32 cellular contexts compared by ENCODE assay signal in the genomic region with DNA sequence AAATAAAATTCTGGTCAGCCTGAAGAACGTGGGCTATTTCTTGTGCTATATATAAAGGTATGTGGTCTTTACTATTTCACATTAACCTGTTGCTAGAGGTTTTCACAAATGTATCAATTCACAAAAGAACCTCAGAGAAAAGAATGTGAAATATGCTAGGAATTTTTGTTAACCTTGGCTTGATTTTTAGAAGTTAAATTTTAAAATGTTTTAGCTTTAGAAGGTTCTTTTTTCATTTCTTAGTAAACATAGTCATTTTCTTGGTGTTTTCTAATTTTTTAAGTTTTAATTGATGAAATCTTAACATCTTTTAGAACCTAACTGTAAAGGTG.
DNase-seq lines count a peak whose midpoint lies in the region; ATAC-seq and TF ChIP-seq lines count a peak whose summit lies in the region.
"Had no signal": no experiment of that assay in that cellular context is flagged by ENCODE, and none has a peak within 500 bp of the region (broad histone marks: within the 10 kb centered on the region; RNA-seq: fewer than 3 reads in every experiment).

No MANE protein-coding gene starts in this region.

- H3K9ac ChIP-seq in adipocyte (ENCODE audit: low read length) (peak overlapping the region; percentile 3), iPS-18a (ENCODE audit: low read length) (no peak overlapping the region)

- TF ChIP-seq CTCF in GM23338 (conservative IDR thresholded peaks at IDR 0.05; ENCODE audit: low read depth in 2 of 2), result no peak
- TF ChIP-seq CTCF in progenitor cell of endocrine pancreas (IDR thresholded peaks at IDR 0.05; ENCODE audit: unreplicated experiment), result no peak

- H3K9me3 Mint-ChIP-seq in GM23338 (no peaks in the 10 kb centered on the region), progenitor cell of endocrine pancreas (ENCODE audit: low read depth) (no peaks in the 10 kb centered on the region)
- H3K9me3 Mint-ChIP-seq: activated CD4-positive, alpha-beta memory T cell treated with anti-CD3 and anti-CD28 coated beads, Interleukin-2, amount 10 ng/mL, durations not matched to agents 7 days and 5 days; activated T-helper 2 cell treated with anti-CD3 and anti-CD28 coated beads, Interferon-gamma antibody, Interleukin-2, Interleukin-4, amounts not matched to agents 10 μg/mL and 5 μg/mL and 100 μg/mL, durations not matched to agents 14 hours and 24 hours and 36 hours; nephron progenitor cell had no signal

- peak overlapping the region; percentile 89 for H3K27ac ChIP-seq in GM23338 (ENCODE audit: low read depth)
- H3K27ac ChIP-seq in iPS-18a (ENCODE audit: low read length), result no peak overlapping the region
- H3K27ac ChIP-seq: colonic mucosa, HL-60, suprapubic skin had no signal

- no peak overlapping the region for H2AFZ ChIP-seq in GM23338

- no peaks in the 10 kb centered on the region for H3K9me3 ChIP-seq in adipocyte (ENCODE audit: control insufficient read depth, low read length)
- H3K9me3 ChIP-seq in iPS-18a (ENCODE audit: control insufficient read depth, low read depth, low read length), result no peaks in the 10 kb centered on the region
- H3K9me3 ChIP-seq: colonic mucosa, pancreas, suprapubic skin had no signal

- H3K4me3 ChIP-seq in GM23338 (no peak overlapping the region), adipocyte (ENCODE audit: low read length) (no peak overlapping the region), iPS-18a (ENCODE audit: low read length) (peak overlapping the region; percentile 11)
- H3K4me3 ChIP-seq: colonic mucosa, pancreas, smooth muscle cell, suprapubic skin had no signal

- peaks cover 38% of the 10 kb centered on the region for H3K79me2 ChIP-seq in GM23338 (replicated peaks; ENCODE audit: insufficient read depth)

- peak; percentile 6; the same call in 2 of the 3 replicates for ATAC-seq in GM23338
- ATAC-seq in GM19467 (IDR thresholded peaks at IDR 0.05; ENCODE audit: unreplicated experiment), result no peak
- ATAC-seq in GM21723 (IDR thresholded peaks at IDR 0.05; ENCODE audit: unreplicated experiment), result no peak
- ATAC-seq: left cardiac atrium, pancreas, SK-N-SH treated with all-trans-retinoic acid at 6 μM for 48 hours had no signal

- H3K27ac Mint-ChIP-seq in GM23338 (peak overlapping the region; percentile 92), progenitor cell of endocrine pancreas (peak overlapping the region; percentile 76)
- H3K27ac Mint-ChIP-seq: activated CD4-positive, alpha-beta memory T cell treated with anti-CD3 and anti-CD28 coated beads, Interleukin-2, amount 10 ng/mL, durations not matched to agents 7 days and 5 days; activated T-helper 2 cell treated with anti-CD3 and anti-CD28 coated beads, Interferon-gamma antibody, Interleukin-2, Interleukin-4, amounts not matched to agents 10 μg/mL and 5 μg/mL and 100 μg/mL, durations not matched to agents 14 hours and 24 hours and 36 hours had no signal

- peaks cover 25% of the 10 kb centered on the region for H3K36me3 Mint-ChIP-seq in GM23338 (ENCODE audit: low read depth)
- no peaks in the 10 kb centered on the region for H3K36me3 Mint-ChIP-seq in progenitor cell of endocrine pancreas (ENCODE audit: insufficient read depth)

- no peaks in the 10 kb centered on the region for H4K20me1 ChIP-seq in GM23338 (replicated peaks; ENCODE audit: insufficient read depth)

- H3K4me1 Mint-ChIP-seq in GM23338 (peaks cover 48% of the 10 kb centered on the region), progenitor cell of endocrine pancreas (ENCODE audit: low read depth) (peaks cover 29% of the 10 kb centered on the region)
- H3K4me1 Mint-ChIP-seq: activated CD4-positive, alpha-beta memory T cell treated with anti-CD3 and anti-CD28 coated beads, Interleukin-2, amount 10 ng/mL, durations not matched to agents 7 days and 5 days had no signal

- H3K4me3 Mint-ChIP-seq in GM23338 (peak overlapping the region; percentile 30; the same call in 1 of the 3 replicates), progenitor cell of endocrine pancreas (ENCODE audit: low read depth) (no peak overlapping the region)
- H3K4me3 Mint-ChIP-seq: activated CD4-positive, alpha-beta memory T cell treated with anti-CD3 and anti-CD28 coated beads, Interleukin-2, amount 10 ng/mL, durations not matched to agents 7 days and 5 days; nephron progenitor cell had no signal

- H3K4me1 ChIP-seq in GM23338 (ENCODE audit: insufficient read depth), result peaks cover 51% of the 10 kb centered on the region
- peaks cover 25% of the 10 kb centered on the region for H3K4me1 ChIP-seq in adipocyte (ENCODE audit: control insufficient read depth, insufficient read depth, low read length)
- peaks cover 36% of the 10 kb centered on the region for H3K4me1 ChIP-seq in iPS-18a (ENCODE audit: control insufficient read depth, low read depth, low read length)

- H3K27me3 ChIP-seq in GM23338 (ENCODE audit: insufficient read depth), result no peaks in the 10 kb centered on the region
- no peaks in the 10 kb centered on the region for H3K27me3 ChIP-seq in adipocyte (replicated peaks; ENCODE audit: control insufficient read depth, insufficient read depth, low read length)
- no peaks in the 10 kb centered on the region for H3K27me3 ChIP-seq in iPS-18a (ENCODE audit: control insufficient read depth, insufficient read depth, low read length)
- H3K27me3 ChIP-seq: colonic mucosa, pancreas, suprapubic skin had no signal

- no peaks in the 10 kb centered on the region for H3K9me2 ChIP-seq in GM23338 (ENCODE audit: insufficient read depth)

- H3K4me2 ChIP-seq in GM23338, result no peak overlapping the region
- H3K4me2 ChIP-seq: smooth muscle cell had no signal

- peaks cover 10% of the 10 kb centered on the region; the same call in 1 of the 2 replicates for H3F3A ChIP-seq in GM23338 (replicated peaks; ENCODE audit: low read depth)

- DNase-seq in GM23338 (ENCODE audit: low spot score) (peak; percentile 84), adipocyte (ENCODE audit: low read depth) (no peak), progenitor cell of endocrine pancreas (ENCODE audit: low spot score, unreplicated experiment) (no peak), medulla oblongata (ENCODE audit: extremely low spot score) (no peak), NCI-H1092 treated with DMSO at 0.1 percent for 48 hours (lab: John Stamatoyannopoulos, UW) (no peak)
- DNase-seq: activated CD4-positive, alpha-beta memory T cell treated with anti-CD3 and anti-CD28 coated beads, Interleukin-2, amount 10 ng/mL, durations not matched to agents 7 days and 5 days; activated CD4-positive, alpha-beta T cell treated with anti-CD3 and anti-CD28 coated beads for 1 hour; activated CD8-positive, alpha-beta memory T cell treated with anti-CD3 and anti-CD28 coated beads, Interleukin-2, amount 50 U/mL, for 48 hours; activated naive CD4-positive, alpha-beta T cell treated with anti-CD3 and anti-CD28 coated beads, Interleukin-2, amount 50 U/mL, for 16 hours; amygdala; COR-L47; DMS79; effector memory CD4-positive, alpha-beta T cell; GDM1; left cardiac atrium; NCI-H1436; NCI-H2081; NCI-H524 treated with DMSO at 0.1 percent for 48 hours; nephron progenitor cell; OCI-M1; pancreas; stimulated activated naive CD4-positive, alpha-beta T cell treated with Interleukin-2 at 50 U/mL for 16 hours; T-helper 2 cell had no signal

- H3K36me3 ChIP-seq in GM23338 (ENCODE audit: insufficient read depth), result no peaks in the 10 kb centered on the region
- no peaks in the 10 kb centered on the region for H3K36me3 ChIP-seq in adipocyte (ENCODE audit: control insufficient read depth, insufficient read depth, low read length, severe bottlenecking)
- H3K36me3 ChIP-seq in iPS-18a (ENCODE audit: control insufficient read depth, low read depth, low read length), result no peaks in the 10 kb centered on the region
- H3K36me3 ChIP-seq: colonic mucosa, pancreas, suprapubic skin had no signal

- peaks cover 12% of the 10 kb centered on the region for H3K27me3 Mint-ChIP-seq in GM23338 (ENCODE audit: insufficient read depth, low read depth, poor library complexity)
- no peaks in the 10 kb centered on the region for H3K27me3 Mint-ChIP-seq in progenitor cell of endocrine pancreas

TF ChIP-seq in GM23338, 12 proteins besides CTCF, POLR2A, EP300 and RAD21 (continues in another document):
- TF ChIP-seq JUNB (IDR thresholded peaks at IDR 0.05; ENCODE audit: unreplicated experiment) (no peak), REST (IDR thresholded peaks at IDR 0.05; ENCODE audit: unreplicated experiment) (no peak), STAT1 (IDR thresholded peaks at IDR 0.05; ENCODE audit: unreplicated experiment) (no peak), EZH2phosphoT487 (IDR thresholded peaks at IDR 0.05; ENCODE audit: unreplicated experiment) (no peak)
